8 cellular contexts compared by ENCODE assay signal in the genomic region with DNA sequence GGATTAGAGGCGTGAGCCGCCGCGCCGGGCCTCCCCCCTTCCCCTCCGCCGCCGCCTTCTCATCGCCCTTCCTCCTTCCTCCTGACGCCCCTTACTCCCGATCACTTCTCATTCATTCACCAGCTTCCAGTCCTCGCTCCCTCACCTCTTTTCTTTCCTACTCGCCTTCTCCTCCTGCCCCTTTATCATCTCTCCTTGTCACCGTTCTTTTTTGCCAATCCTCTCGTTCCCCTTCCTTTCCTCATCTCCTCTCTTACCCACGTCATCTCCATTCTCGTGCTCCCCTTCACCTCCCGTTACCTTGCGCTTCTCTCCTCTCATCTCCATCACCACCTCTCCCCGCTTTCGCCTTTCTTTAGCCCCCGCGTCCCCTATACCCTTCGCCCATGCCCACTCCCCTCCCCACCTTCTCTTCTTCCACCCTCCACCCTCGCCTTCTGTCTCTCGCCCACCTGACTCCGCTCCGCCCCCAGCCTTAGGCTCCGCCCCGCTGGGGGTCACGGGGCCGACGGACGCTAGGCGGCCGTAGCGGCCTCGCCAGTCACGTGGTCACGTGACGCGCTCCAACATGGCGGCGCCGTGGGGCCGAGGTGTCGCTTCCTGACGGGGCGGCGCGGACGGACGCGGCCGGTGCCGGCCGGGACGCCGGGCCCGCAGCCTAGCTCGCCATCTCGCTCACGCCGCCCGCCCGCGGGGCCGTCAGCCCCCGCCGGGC. TPM values are rescaled to one million over a fixed set of nuclear protein-coding genes. Genes with fewer than 3 reads are reported as not detected.
DNase-seq lines count a peak whose midpoint lies in the region; ATAC-seq, FAIRE-seq and TF ChIP-seq lines count a peak whose summit lies in the region.

A gene (plus strand): TSS at position 544 of the 715 bp plus-strand sequence. CDS start 179 bp downstream, outside the sequence.

- no peaks in the 10 kb centered on the region for H3K9me3 Mint-ChIP-seq in T-helper 1 cell treated with Interleukin-12 subunit alpha and Interleukin-12 subunit beta and Interleukin-4 antibody, amounts not matched to agents 30 μg/mL and 1 μg/mL, for 36 hours
- peaks cover 2% of the 10 kb centered on the region for H3K9me3 Mint-ChIP-seq in progenitor cell of endocrine pancreas (ENCODE audit: low read depth)

- H3K9me3 ChIP-seq in upper lobe of right lung = no peaks in the 10 kb centered on the region

- DNase-seq in GM12892 (ENCODE audit: insufficient read length) (peak; percentile 95), NCI-H146 treated with DMSO at 0.1 percent for 48 hours (lab: John Stamatoyannopoulos, UW; ENCODE audit: unreplicated experiment) (peak; percentile 96), amniotic stem cell (lab: John Stamatoyannopoulos, UW) (peak; percentile 82), left cardiac atrium (peak; percentile 92), progenitor cell of endocrine pancreas (ENCODE audit: low spot score, unreplicated experiment) (peak; percentile 93), upper lobe of right lung (peak; percentile 97)

- ATAC-seq in HG02852 (IDR thresholded peaks at IDR 0.05; ENCODE audit: unreplicated experiment) (peak; percentile 84), left cardiac atrium (peak; percentile 95 to 97), upper lobe of right lung (peak; percentile 97)

- peak; percentile 97 for FAIRE-seq in GM12892 (lab: Jason Lieb, UNC)

- H3K4me1 Mint-ChIP-seq in T-helper 1 cell treated with Interleukin-12 subunit alpha and Interleukin-12 subunit beta and Interleukin-4 antibody, amounts not matched to agents 30 μg/mL and 1 μg/mL, for 36 hours (ENCODE audit: low read depth) = peaks cover 33% of the 10 kb centered on the region
- peaks cover 30% of the 10 kb centered on the region for H3K4me1 Mint-ChIP-seq in progenitor cell of endocrine pancreas (ENCODE audit: low read depth)

- peaks cover 5% of the 10 kb centered on the region for H3K27me3 Mint-ChIP-seq in T-helper 1 cell treated with Interleukin-12 subunit alpha and Interleukin-12 subunit beta and Interleukin-4 antibody, amounts not matched to agents 30 μg/mL and 1 μg/mL, for 36 hours (ENCODE audit: low read depth)
- no peaks in the 10 kb centered on the region for H3K27me3 Mint-ChIP-seq in progenitor cell of endocrine pancreas

- H3K36me3 ChIP-seq in upper lobe of right lung = no peaks in the 10 kb centered on the region

- H3K36me3 Mint-ChIP-seq in T-helper 1 cell treated with Interleukin-12 subunit alpha and Interleukin-12 subunit beta and Interleukin-4 antibody, amounts not matched to agents 30 μg/mL and 1 μg/mL, for 36 hours (ENCODE audit: low read depth) = peaks cover 2% of the 10 kb centered on the region
- no peaks in the 10 kb centered on the region for H3K36me3 Mint-ChIP-seq in progenitor cell of endocrine pancreas (ENCODE audit: insufficient read depth)

- peak; percentile 90 for TF ChIP-seq POLR2A in GM12892 (IDR thresholded peaks at IDR 0.05; ENCODE audit: low read depth, low read length)

- TF ChIP-seq CTCF in progenitor cell of endocrine pancreas (IDR thresholded peaks at IDR 0.05; ENCODE audit: unreplicated experiment) (peak; percentile 12), upper lobe of right lung (IDR thresholded peaks at IDR 0.05) (no peak)

- H3K4me3 Mint-ChIP-seq in T-helper 1 cell treated with Interleukin-12 subunit alpha and Interleukin-12 subunit beta and Interleukin-4 antibody, amounts not matched to agents 30 μg/mL and 1 μg/mL, for 36 hours = peak within 1 kb of the TSS; percentile 98
- H3K4me3 Mint-ChIP-seq in progenitor cell of endocrine pancreas (ENCODE audit: low read depth) = peak within 1 kb of the TSS; percentile 92

- peaks cover 24% of the 10 kb centered on the region for H3K4me1 ChIP-seq in upper lobe of right lung

- intact Hi-C loops in left cardiac atrium (cut with DNase I) (no loop called here), upper lobe of right lung (cut with DNase I) (no loop called here)

- H3K27ac ChIP-seq in upper lobe of right lung = peak within 1 kb of the TSS; percentile 96

- H3K27ac Mint-ChIP-seq in T-helper 1 cell treated with Interleukin-12 subunit alpha and Interleukin-12 subunit beta and Interleukin-4 antibody, amounts not matched to agents 30 μg/mL and 1 μg/mL, for 36 hours = peak within 1 kb of the TSS; percentile 95
- peak within 1 kb of the TSS; percentile 99 for H3K27ac Mint-ChIP-seq in progenitor cell of endocrine pancreas

- H3K4me3 ChIP-seq in upper lobe of right lung = peak within 1 kb of the TSS; percentile 86

- no peaks in the 10 kb centered on the region for H3K27me3 ChIP-seq in upper lobe of right lung

RNA-seq across cellular contexts. Expression of the gene that starts here (rescaled TPM):
- 17.0 TPM for polyA plus RNA-seq in GM12892 (2012; ENCODE audit: missing spikeins)
- total RNA-seq in left cardiac atrium (10 to 100 TPM; 31.8 to 36.4 TPM), progenitor cell of endocrine pancreas (22.9 and 24.6 TPM in 2 replicates), upper lobe of right lung (37.9 TPM)

Comparison
In these comparisons a context has a peak if more than half of its experiments do, and no peak if none do; other contexts are left out.
1. Peak in every context shown above with its lines: DNase-seq, ATAC-seq, H3K4me3 ChIP-seq and H3K27ac ChIP-seq.